ENCODE assay signal across 9 cellular contexts in the genomic region with DNA sequence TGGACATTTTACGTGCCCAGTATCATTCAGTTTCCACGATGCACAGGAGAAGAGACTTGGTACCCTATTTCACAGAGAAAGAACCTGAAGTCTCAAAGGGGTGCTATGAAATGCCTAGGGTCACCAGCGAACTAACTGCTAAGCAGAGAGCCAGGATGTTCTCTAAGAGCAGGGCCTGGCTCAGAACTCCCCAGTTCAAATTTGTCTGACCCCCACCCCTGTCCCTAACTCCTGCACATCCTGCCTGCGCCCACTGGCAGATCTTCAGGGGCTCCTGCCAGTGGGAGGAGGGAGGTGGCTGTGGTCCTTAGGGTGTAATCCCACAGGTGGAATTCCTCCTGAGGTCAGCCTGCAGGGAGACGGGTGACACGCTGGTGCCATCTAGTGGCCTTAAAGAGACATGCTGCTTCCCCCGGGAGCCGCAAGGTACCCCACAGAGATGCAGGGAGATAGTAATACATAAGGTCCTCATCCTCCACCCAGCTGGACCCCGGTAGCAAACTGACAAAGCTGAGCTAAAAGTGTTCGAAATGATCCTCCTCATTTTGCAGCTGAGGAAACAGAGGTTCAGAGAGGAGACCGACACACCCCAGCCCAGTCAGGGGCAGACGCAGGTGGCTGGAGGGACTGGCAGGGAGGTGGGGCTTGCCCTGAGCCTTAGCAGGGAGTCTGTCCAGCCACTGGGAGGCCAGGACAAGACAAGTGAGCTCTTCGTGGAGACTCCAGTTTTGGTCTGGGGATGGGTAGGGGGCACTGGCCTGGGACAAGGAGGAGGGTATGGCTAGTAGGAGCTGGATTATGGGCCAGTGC. TPM values are rescaled to one million over a fixed set of nuclear protein-coding genes. Genes with fewer than 3 reads are reported as not detected.
DNase-seq lines count a peak whose midpoint lies in the region; ATAC-seq, FAIRE-seq and TF ChIP-seq lines count a peak whose summit lies in the region.
"Had no signal": no experiment of that assay in that cellular context is flagged by ENCODE, and none has a peak within 500 bp of the region (broad histone marks: within the 10 kb centered on the region; RNA-seq: fewer than 3 reads in every experiment).

No MANE protein-coding gene starts in this region.

- H3K4me3 ChIP-seq in GM12878 (no peak overlapping the region), small intestine (ENCODE audit: low read depth in 1 of 2, low read length in 2 of 2) (no peak overlapping the region)

- WGBS in GM12878 (ENCODE audit: insufficient coverage, insufficient replicate concordance, low lambda C conversion rate, missing lambda C conversion rate), result 17% methylated on average over 13 of the region's 13 CpGs
- WGBS in small intestine, 3 donors, result 24 to 28% (median 25%) methylated on average over 13 of the region's 13 CpGs

- intact Hi-C loops in GM12878 (cut with micrococcal nuclease; ENCODE audit: unreplicated experiment), result loop anchor here (1.0 to 5.0 kb wide), 3 partner anchors 151 to 233 kb away; no protein-coding TSS in a partner anchor

- BruUV-seq in GM12878 (replicated peaks; lab: Mats Ljungman, UMichigan), result no TSS peak

- FAIRE-seq in GM12878 (lab: Jason Lieb, UNC) (peak; percentile 13), small intestine (lab: Jason Lieb, UNC) (no peak)
- FAIRE-seq: colon had no signal

- RAD21 ChIA-PET in GM12878 (lab: Charles Lee; ENCODE audit: unreplicated experiment), result interaction anchor here (1.5 to 2.8 kb wide), 3 partner anchors 152 to 232 kb away, joined by 4 to 30 read pairs (median 6); no protein-coding TSS in a partner anchor

- H4K20me1 ChIP-seq in GM12878 (ENCODE audit: control insufficient read depth, insufficient read depth), result no peaks in the 10 kb centered on the region; the same call in 1 of the 2 replicates

- TF ChIP-seq POLR2A in GM12878 (IDR thresholded peaks at IDR 0.05; ENCODE audit: low read depth, low read length), result no peak

- CTCF ChIA-PET in GM12878 (lab: Yijun Ruan, JAX), result interaction anchor here (0.6 to 6.7 kb wide), 21 partner anchors 8 to 351 kb away, joined by 3 to 91 read pairs (median 3); no protein-coding TSS in a partner anchor

- H3K27me3 ChIP-seq in GM12878 (replicated peaks in 1 of 2; ENCODE audit: control insufficient read depth in 2 of 2, insufficient read depth in 2 of 2, low read length in 1 of 2) (no peaks in the 10 kb centered on the region; a peak in 1 of 4 replicates), small intestine (ENCODE audit: control insufficient read depth in 2 of 2, insufficient read depth in 2 of 2, low read length in 2 of 2) (no peaks in the 10 kb centered on the region)

- TF ChIP-seq RAD21 in GM12878 (IDR thresholded peaks at IDR 0.05; ENCODE audit: insufficient read depth, low read depth, low read length), result peak; percentile 86

- H3K4me2 ChIP-seq in GM12878 (ENCODE audit: control insufficient read depth, insufficient read depth), result no peak overlapping the region

- no peak overlapping the region for H3K9ac ChIP-seq in GM12878 (ENCODE audit: control insufficient read depth, insufficient read depth, low read length)

- TF ChIP-seq CTCF in GM10266 (IDR thresholded peaks at IDR 0.05; ENCODE audit: control insufficient read depth, insufficient read depth, low read depth, missing control alignments) (peak; percentile 88), GM12878 (IDR thresholded peaks at IDR 0.05 in 2 of 3, conservative IDR thresholded peaks at IDR 0.05 in 1 of 3; ENCODE audit: control insufficient read depth in 2 of 3, extremely low read depth in 1 of 3, insufficient read depth in 1 of 3, low read depth in 3 of 3, low read length in 3 of 3) (peak; percentile 87 to 94 (median 89))

- peak; percentile 93 for ATAC-seq in GM12878
- no peak for ATAC-seq in HG03469 (IDR thresholded peaks at IDR 0.05; ENCODE audit: unreplicated experiment)
- no peak for ATAC-seq in GM18520 (IDR thresholded peaks at IDR 0.05; ENCODE audit: unreplicated experiment)

- no peaks in the 10 kb centered on the region for H3K4me1 ChIP-seq in GM12878 (ENCODE audit: control insufficient read depth, insufficient read depth, low read length)
- H3K4me1 ChIP-seq in small intestine (ENCODE audit: control insufficient read depth in 2 of 2, insufficient read depth in 1 of 2, low read depth in 1 of 2, low read length in 1 of 2), result no peaks in the 10 kb centered on the region

- H2AFZ ChIP-seq in GM12878 (ENCODE audit: control insufficient read depth, low read depth, low read length), result no peak overlapping the region

- H3K27ac ChIP-seq in GM12878 (ENCODE audit: control insufficient read depth, insufficient read depth) (no peak overlapping the region), small intestine (ENCODE audit: low read depth in 1 of 2, low read length in 1 of 2) (no peak overlapping the region)

- in situ Hi-C loops in GM12878 (cut with MboI), result loop anchor here (5.0 kb wide), 1 partner anchor 231 kb away; no protein-coding TSS in a partner anchor

- no peak for TF ChIP-seq EP300 in GM12878 (IDR thresholded peaks at IDR 0.05; ENCODE audit: borderline replicate concordance in 1 of 2, control insufficient read depth in 1 of 2, low read depth in 2 of 2, low read length in 2 of 2)

- SMC1A ChIA-PET in GM12878 (lab: Charles Lee; ENCODE audit: uncharacterized antibody, unreplicated experiment), result interaction anchor here (0.9 to 4.1 kb wide), 9 partner anchors 37 to 276 kb away, joined by 3 to 19 read pairs (median 4); no protein-coding TSS in a partner anchor

- POLR2A ChIA-PET in GM12878 (lab: Charles Lee), result interaction anchor here (1.5 kb wide), 1 partner anchor 230 kb away, joined by 3 read pairs; no protein-coding TSS in a partner anchor

- peak; percentile 82 for DNase-seq in GM10266 (ENCODE audit: extremely low spot score)
- DNase-seq in NCI-H1092 treated with DMSO at 0.1 percent for 48 hours (lab: John Stamatoyannopoulos, UW), result peak; percentile 73
- peak; percentile 15 for DNase-seq in T-helper 22 cell (ENCODE audit: low read depth)
- DNase-seq in GM12878 (ENCODE audit: low read depth, low spot score), result peak; percentile 7
- peak in 41 of 51 donors; percentile 3 to 67 (median 33) for DNase-seq in hypothalamus (lab: John Stamatoyannopoulos, UW)
- peak; percentile 62 for DNase-seq in small intestine

- no peaks in the 10 kb centered on the region for H3K79me2 ChIP-seq in GM12878 (ENCODE audit: control insufficient read depth, insufficient read depth, low read length)

- H3K36me3 ChIP-seq in GM12878 (ENCODE audit: control insufficient read depth in 2 of 2, insufficient read depth in 2 of 2, low read length in 1 of 2), result no peaks in the 10 kb centered on the region
- no peaks in the 10 kb centered on the region for H3K36me3 ChIP-seq in small intestine (ENCODE audit: control insufficient read depth in 2 of 2, insufficient read depth in 2 of 2, low read length in 2 of 2)

- H3K9me3 ChIP-seq in GM12878 (replicated peaks; ENCODE audit: control insufficient read depth, insufficient read depth, low read length), result no peaks in the 10 kb centered on the region
- H3K9me3 ChIP-seq in small intestine (ENCODE audit: control insufficient read depth, low read depth), result no peaks in the 10 kb centered on the region

TF ChIP-seq in GM12878, 131 proteins besides CTCF, POLR2A, EP300 and RAD21 (continues in another document):
- TF ChIP-seq POU2F2 (IDR thresholded peaks at IDR 0.05; ENCODE audit: borderline replicate concordance, low read depth, low read length) (no peak), TAF1 (IDR thresholded peaks at IDR 0.05; ENCODE audit: borderline replicate concordance, low read depth, low read length) (no peak), YBX1 (IDR thresholded peaks at IDR 0.05) (no peak)

RNA-seq across cellular contexts. Expression of a gene that starts 34.1 kb away (rescaled TPM):
- not detected in 2 replicates for total RNA-seq in GM12878 (2013; cell fraction: nucleolus; rRNA removed)
- total RNA-seq in GM12878 (2014; rRNA removed), result 0.16 and 0.23 TPM in 2 replicates
- total RNA-seq in GM12878 (2014; rRNA removed; fragmentation: Illumina TruSeq; extraction: Trizol), result 0.31 TPM in 1 of 2 replicates, not detected in the other
- total RNA-seq in GM12878 (2021), result 0.41 TPM in 1 of 2 replicates, not detected in the other
- not detected for polyA plus RNA-seq in GM12878 (2011; ENCODE audit: low read depth)
- 0.19 and 0.33 TPM in 2 replicates for polyA plus RNA-seq in GM12878 (2011; rRNA removed)
- polyA plus RNA-seq in GM12878 (2011; cell fraction: cytosol; rRNA removed), result 0.18 and 0.48 TPM in 2 replicates
- polyA plus RNA-seq in GM12878 (2011; cell fraction: nucleus; rRNA removed), result 0.31 TPM in 1 of 2 replicates, not detected in the other
- not detected in 2 replicates for polyA plus RNA-seq in GM12878 (2012)
- 0.15 TPM in 1 of 2 replicates, not detected in the other for polyA plus RNA-seq in GM12878 (2014; fragmentation: Illumina TruSeq; extraction: Trizol)
- polyA plus RNA-seq in GM12878 (2014; fragmentation: Nextera tagmentation; extraction: Ambion mirVana), result under 1 TPM in 1 of 2 experiments, not detected in 1; 0.09 TPM
- 0.18 and 0.24 TPM in 2 replicates for polyA plus RNA-seq in GM12878 (2014; rRNA removed)
- polyA plus RNA-seq in GM12878 (2016; fragmentation: Nextera tagmentation; extraction: Ambion mirVana), result not detected
- not detected in 2 replicates for polyA minus RNA-seq in GM12878 (2011; rRNA and poly(A)+ RNA removed)
- polyA minus RNA-seq in GM12878 (2011; cell fraction: cytosol; rRNA and poly(A)+ RNA removed), result not detected in 2 replicates
- polyA minus RNA-seq in GM12878 (2011; cell fraction: nucleus; rRNA and poly(A)+ RNA removed), result not detected in 2 replicates
- polyA plus RNA-seq in small intestine, result 100 to 1,000 TPM in 1 of 3 donors, 10 to 100 TPM in 1, 1 to 10 TPM in 1; 1.9 to 106 (median 76.9) TPM

RNA-seq across cellular contexts. Expression of a gene that starts 42.4 kb away (rescaled TPM):
- not detected in 2 replicates for total RNA-seq in GM12878 (2013; cell fraction: nucleolus; rRNA removed)
- total RNA-seq in GM12878 (2014; rRNA removed) (not detected in 2 replicates), GM12878 (2014; rRNA removed; fragmentation: Illumina TruSeq; extraction: Trizol) (not detected in 2 replicates), GM12878 (2021) (not detected in 2 replicates)
- not detected for polyA plus RNA-seq in GM12878 (2011; ENCODE audit: low read depth)
- polyA plus RNA-seq in GM12878 (2011; rRNA removed) (0.03 TPM in 1 of 2 replicates, not detected in the other), GM12878 (2014; fragmentation: Illumina TruSeq; extraction: Trizol) (not detected in 2 replicates), GM12878 (2014; fragmentation: Nextera tagmentation; extraction: Ambion mirVana) (not detected), GM12878 (2014; rRNA removed) (not detected in 2 replicates), GM12878 (2016; fragmentation: Nextera tagmentation; extraction: Ambion mirVana) (not detected), small intestine (1 to 10 TPM in 2 of 3 donors, under 1 TPM in 1; 0.54 to 1.8 (median 1.6) TPM)
- not detected in 2 replicates for polyA plus RNA-seq in GM12878 (2011; cell fraction: cytosol; rRNA removed)
- polyA plus RNA-seq in GM12878 (2011; cell fraction: nucleus; rRNA removed), result 0.03 TPM in 2 replicates
- 0.04 TPM in 1 of 2 replicates, not detected in the other for polyA plus RNA-seq in GM12878 (2012)
- polyA minus RNA-seq in GM12878 (2011; rRNA and poly(A)+ RNA removed), result not detected in 2 replicates
- polyA minus RNA-seq in GM12878 (2011; cell fraction: cytosol; rRNA and poly(A)+ RNA removed), result not detected in 2 replicates
- polyA minus RNA-seq in GM12878 (2011; cell fraction: nucleus; rRNA and poly(A)+ RNA removed), result not detected in 2 replicates

Comparison
In these comparisons a context has a peak if more than half of its experiments do, and no peak if none do; other contexts are left out.
1. DNase-seq: peak in every context shown above with its lines; median percentile 82 in GM10266; 73 in NCI-H1092 treated with DMSO at 0.1 percent for 48 hours; 62 in small intestine; 33 in hypothalamus; 15 in T-helper 22 cell; 7 in GM12878.